In the genomic region with DNA sequence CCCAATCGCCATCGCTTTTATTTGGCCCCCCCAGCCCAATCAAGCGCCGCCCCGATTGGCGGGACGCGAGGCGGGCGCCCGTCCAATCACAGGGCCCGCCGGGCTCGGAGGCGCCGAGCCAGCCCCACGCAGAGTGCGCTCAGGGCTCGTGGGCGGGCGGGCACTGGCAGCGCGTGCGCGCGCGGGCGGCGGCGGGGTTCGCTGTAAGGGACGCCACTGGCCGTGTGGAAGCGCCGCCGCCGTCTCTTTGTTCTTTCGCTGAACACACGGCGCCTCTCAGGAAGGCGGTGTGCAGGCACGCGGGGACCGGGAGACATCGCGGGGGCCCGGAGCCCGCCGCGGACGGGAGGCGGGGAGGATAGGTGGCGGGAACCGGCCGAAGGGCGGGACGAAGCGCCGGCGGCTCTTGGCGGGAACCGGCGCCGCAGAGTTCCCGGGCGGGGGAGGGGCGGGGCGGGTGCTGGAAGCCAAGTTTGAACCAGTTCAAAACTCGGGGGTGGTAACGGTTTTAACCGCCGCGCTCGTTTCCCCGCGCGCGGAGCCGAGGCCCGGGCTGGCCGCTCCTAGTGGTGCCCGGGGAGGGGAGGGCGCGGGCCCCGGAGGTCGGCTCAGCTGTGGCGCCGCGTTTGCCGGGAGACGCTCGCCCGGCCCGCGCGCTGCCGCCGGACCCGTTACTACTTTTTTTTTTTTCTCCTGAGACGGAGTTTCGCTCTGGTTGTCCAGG, we compare ENCODE assay signal across 8 cellular contexts. TPM values are rescaled to one million over a fixed set of nuclear protein-coding genes. Genes with fewer than 3 reads are reported as not detected.
A peak's percentile ranks its signal among the peaks of the same experiment; 100 is the strongest.
DNase-seq lines count a peak whose midpoint lies in the region; ATAC-seq and TF ChIP-seq lines count a peak whose summit lies in the region.

No MANE protein-coding gene starts in this region.

- no peaks in the 10 kb centered on the region; the same call in 1 of the 2 replicates for H3K36me3 ChIP-seq in BE2C

- peak overlapping the region; percentile 77 for H3K4me3 ChIP-seq in BE2C (ENCODE audit: low read depth, low read length)

- H3K9me3 ChIP-seq in BE2C, result no peaks in the 10 kb centered on the region

- ATAC-seq in HG03378 (IDR thresholded peaks at IDR 0.05; ENCODE audit: unreplicated experiment), result peak; percentile 80

- TF ChIP-seq POLR2A in GM19193 (IDR thresholded peaks at IDR 0.05; ENCODE audit: extremely low read depth, insufficient read depth, insufficient read length), result peak; percentile 85

- no peaks in the 10 kb centered on the region for H3K4me1 ChIP-seq in BE2C

- DNase-seq in BE2C, result peak; percentile 95
- peak; percentile 81 for DNase-seq in NCI-H446 treated with DMSO at 0.1 percent for 48 hours (lab: John Stamatoyannopoulos, UW)
- peak; percentile 91 to 93 for DNase-seq in activated CD4-positive, alpha-beta T cell treated with anti-CD3 and anti-CD28 coated beads for 4 hours
- DNase-seq in left kidney (ENCODE audit: low read depth, low spot score), result peak; percentile 98
- DNase-seq in stimulated activated CD4-positive, alpha-beta T cell treated with anti-CD3 and anti-CD28 coated beads, Interleukin-1b, Interleukin-23, amount 100 ng/mL, for 4 hours (ENCODE audit: low read depth in 2 of 2), result peak; percentile 90 to 92

- H3K27me3 ChIP-seq in BE2C, result no peaks in the 10 kb centered on the region

- H3K27ac ChIP-seq in cingulate gyrus (ENCODE audit: low read depth, low read length), result peak overlapping the region; percentile 42

- TF ChIP-seq CTCF in BE2C (IDR thresholded peaks at IDR 0.05; ENCODE audit: low read depth, low read length), result no peak

RNA-seq across cellular contexts. Expression of gene EZH2, which starts 0.4 kb away (rescaled TPM):
- polyA plus RNA-seq in BE2C (2012; ENCODE audit: insufficient read depth, insufficient read length, low read depth), result 12.9 TPM

Comparison
In these comparisons a context has a peak if more than half of its experiments do, and no peak if none do; other contexts are left out.
1. Peak in every context shown above with its lines: DNase-seq, ATAC-seq, H3K4me3 ChIP-seq and H3K27ac ChIP-seq.